Comparison of ENCODE assay signal across 14 cellular contexts in the genomic region with DNA sequence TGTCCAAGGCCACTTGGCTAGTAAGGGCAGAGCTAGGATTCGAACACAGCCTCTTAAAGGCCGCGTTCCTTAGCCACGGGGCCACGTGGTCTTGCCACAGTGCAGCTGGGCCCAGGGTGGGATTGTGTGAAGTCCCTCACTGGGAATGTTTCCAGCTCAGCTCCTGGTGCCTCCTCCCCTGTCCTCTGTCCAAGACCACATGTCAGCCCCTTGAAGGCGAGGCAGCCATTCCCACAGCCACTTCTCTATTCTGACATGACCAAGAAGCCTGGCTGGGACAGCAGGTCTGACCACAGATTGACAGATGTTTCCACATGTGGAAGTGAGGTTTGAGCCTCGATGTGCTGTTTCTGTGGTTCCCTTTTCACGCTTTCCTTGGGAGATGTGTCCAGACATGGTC. TPM values are rescaled to one million over a fixed set of nuclear protein-coding genes. Genes with fewer than 3 reads are reported as not detected.
DNase-seq lines count a peak whose midpoint lies in the region; ATAC-seq and TF ChIP-seq lines count a peak whose summit lies in the region.
"Had no signal": no experiment of that assay in that cellular context is flagged by ENCODE, and none has a peak within 500 bp of the region (broad histone marks: within the 10 kb centered on the region; RNA-seq: fewer than 3 reads in every experiment).

No MANE protein-coding gene starts in this region.

- DNase-seq in G401 (ENCODE audit: low spot score) (peak; percentile 2), NOMO-1 treated with DMSO at 0.1 percent for 48 hours (lab: John Stamatoyannopoulos, UW; ENCODE audit: unreplicated experiment) (peak; percentile 89), colonic mucosa (peak; percentile 20), sciatic nerve (ENCODE audit: low spot score) (no peak), NCI-H1417 (lab: John Stamatoyannopoulos, UW) (no peak), H9 (no peak)
- DNase-seq: activated naive CD4-positive, alpha-beta T cell treated with anti-CD3 and anti-CD28 coated beads, Interleukin-2, amount 10 ng/mL, durations not matched to agents 7 days and 5 days; CD8-positive, alpha-beta memory T cell; NCI-H748 treated with DMSO at 0.1 percent for 48 hours; SHP77 treated with DMSO at 0.1 percent for 48 hours had no signal

- H2AFZ ChIP-seq in H9 (ENCODE audit: low read length) = no peak overlapping the region

- no peaks in the 10 kb centered on the region for H3K36me3 ChIP-seq in colonic mucosa
- H3K36me3 ChIP-seq: prostate gland had no signal

- H3K27me3 ChIP-seq in colonic mucosa (no peaks in the 10 kb centered on the region), H9 (ENCODE audit: insufficient read depth, low read length) (no peaks in the 10 kb centered on the region)

- peaks cover 11 to 12% of the 10 kb centered on the region in 2 experiments for H3K4me1 Mint-ChIP-seq in H9

- peaks cover 2% of the 10 kb centered on the region for H3K27me3 Mint-ChIP-seq in H9 (ENCODE audit: low read depth)

- H3K79me2 ChIP-seq in H9 (ENCODE audit: insufficient read depth, low read length) = no peaks in the 10 kb centered on the region

- TF ChIP-seq CTCF in colonic mucosa (IDR thresholded peaks at IDR 0.05) = no peak
- TF ChIP-seq CTCF in H9 (conservative IDR thresholded peaks at IDR 0.05) = no peak

- no peak overlapping the region for H3K4ac ChIP-seq in H9 (ENCODE audit: low read depth, low read length)

- H3K18ac ChIP-seq in H9 (ENCODE audit: insufficient read length, low read depth, low read length) = no peak overlapping the region

- intact Hi-C loops in colonic mucosa (cut with DNase I) (no loop called here), sciatic nerve (cut with DNase I) (no loop called here)

- no peaks in the 10 kb centered on the region for H3K36me3 Mint-ChIP-seq in H9 (ENCODE audit: insufficient read depth in 1 of 3, low read depth in 3 of 3)
- H3K36me3 Mint-ChIP-seq: activated naive CD4-positive, alpha-beta T cell treated with anti-CD3 and anti-CD28 coated beads, Interleukin-2, amount 10 ng/mL, durations not matched to agents 7 days and 5 days; CD8-positive, alpha-beta memory T cell had no signal

- no peak overlapping the region for H2BK5ac ChIP-seq in H9 (ENCODE audit: insufficient read length, low read length)

- H3K9me3 ChIP-seq in colonic mucosa (no peaks in the 10 kb centered on the region), H9 (ENCODE audit: control insufficient read depth, low read depth, low read length) (no peaks in the 10 kb centered on the region)
- H3K9me3 ChIP-seq: prostate gland had no signal

- no peak overlapping the region for H3K23ac ChIP-seq in H9 (ENCODE audit: insufficient read length, low read depth, low read length)

- no peaks in the 10 kb centered on the region for H4K20me1 ChIP-seq in H9 (ENCODE audit: control insufficient read depth, insufficient read depth, insufficient read length)

- no peak overlapping the region for H3K14ac ChIP-seq in H9 (ENCODE audit: insufficient read depth, low read length)

- no peak overlapping the region for H3K27ac ChIP-seq in colonic mucosa
- H3K27ac ChIP-seq in H9 (ENCODE audit: insufficient read length, low read depth, low read length) = no peak overlapping the region
- H3K27ac ChIP-seq: prostate gland had no signal

- no peak overlapping the region for H3K4me3 ChIP-seq in colonic mucosa
- H3K4me3 ChIP-seq: prostate gland had no signal

- no peaks in the 10 kb centered on the region; a peak in 1 of 5 replicates for H3K9me3 Mint-ChIP-seq in H9
- H3K9me3 Mint-ChIP-seq: activated naive CD4-positive, alpha-beta T cell treated with anti-CD3 and anti-CD28 coated beads, Interleukin-2, amount 10 ng/mL, durations not matched to agents 7 days and 5 days; CD8-positive, alpha-beta memory T cell had no signal

- no peaks in the 10 kb centered on the region for H3K4me1 ChIP-seq in colonic mucosa
- H3K4me1 ChIP-seq in H9 (ENCODE audit: insufficient read depth, low read length) = no peaks in the 10 kb centered on the region
- H3K4me1 ChIP-seq: prostate gland had no signal

- H4K8ac ChIP-seq in H9 (replicated peaks; ENCODE audit: insufficient read length, low read depth, low read length) = no peak overlapping the region

- no peak overlapping the region for H2BK12ac ChIP-seq in H9 (ENCODE audit: insufficient read length, low read depth, low read length)

- H3K56ac ChIP-seq in H9 (ENCODE audit: insufficient read length, low read depth, low read length) = no peak overlapping the region

- H4K91ac ChIP-seq in H9 (ENCODE audit: insufficient read length, low read depth, low read length) = no peak overlapping the region

- H3K4me2 ChIP-seq in H9 (ENCODE audit: insufficient read depth, insufficient read length, low read length) = no peak overlapping the region

- WGBS in H9 (ENCODE audit: extremely low coverage, insufficient read length, low lambda C conversion rate) = no CpG with 5 or more reads among the region's 8 CpGs

- in situ Hi-C loops in G401 (cut with HindIII; ENCODE audit: low sequenced_read_pairs) = no loop called here

- no peaks in the 10 kb centered on the region for H3K23me2 ChIP-seq in H9 (ENCODE audit: insufficient read length, low read depth, low read length, poor library complexity, severe bottlenecking)

- H3K27ac Mint-ChIP-seq in H9 = no peak overlapping the region
- H3K27ac Mint-ChIP-seq: activated naive CD4-positive, alpha-beta T cell treated with anti-CD3 and anti-CD28 coated beads, Interleukin-2, amount 10 ng/mL, durations not matched to agents 7 days and 5 days had no signal

- no peak overlapping the region for H2BK120ac ChIP-seq in H9 (ENCODE audit: low read depth, low read length, poor library complexity, severe bottlenecking)

- H2BK20ac ChIP-seq in H9 (ENCODE audit: low read depth, low read length, poor library complexity, severe bottlenecking) = no peak overlapping the region

- no peak overlapping the region for H4K5ac ChIP-seq in H9 (ENCODE audit: insufficient read length, low read depth, low read length)

- H2BK15ac ChIP-seq in H9 (ENCODE audit: low read depth, low read length) = no peak overlapping the region

- no peak overlapping the region for H3K4me3 Mint-ChIP-seq in H9
- H3K4me3 Mint-ChIP-seq: activated naive CD4-positive, alpha-beta T cell treated with anti-CD3 and anti-CD28 coated beads, Interleukin-2, amount 10 ng/mL, durations not matched to agents 7 days and 5 days; CD8-positive, alpha-beta memory T cell had no signal

- H2AK5ac ChIP-seq in H9 (ENCODE audit: insufficient read length, low read length) = no peak overlapping the region

- no peak overlapping the region for H3T11ph ChIP-seq in H9 (ENCODE audit: low read length)

- no peak overlapping the region for H3K9ac ChIP-seq in colonic mucosa (ENCODE audit: low read depth in 2 of 2, low read length in 2 of 2)
- H3K9ac ChIP-seq in H9 (ENCODE audit: extremely low read depth, insufficient read length, low read length) = no peak overlapping the region

- no peaks in the 10 kb centered on the region for H3K79me1 ChIP-seq in H9 (ENCODE audit: insufficient read depth, low read depth, low read length, poor library complexity, severe bottlenecking)

- ATAC-seq in sciatic nerve = peak; percentile 76
- ATAC-seq in HG03439 (IDR thresholded peaks at IDR 0.05; ENCODE audit: unreplicated experiment) = no peak
- no peak for ATAC-seq in esophagus mucosa

RNA-seq across cellular contexts. Expression of a gene that starts 57.6 kb away (rescaled TPM):
- total RNA-seq in G401 (2014; rRNA removed; shearing (Covaris generic)) = 0.17 TPM in 1 of 2 replicates, not detected in the other
- 1 to 10 TPM; 1.6 to 3.2 TPM for total RNA-seq in colonic mucosa
- 2.0 TPM for total RNA-seq in sciatic nerve
- total RNA-seq in H9 (2021) = 0.33 and 0.35 TPM in 2 replicates
- total RNA-seq in esophagus mucosa = 1.6 TPM
- total RNA-seq: fibroblast of villous mesenchyme had no signal

Comparison
In these comparisons a context has a peak if more than half of its experiments do, and no peak if none do; other contexts are left out.
1. DNase-seq: peak in G401 (single experiment), NOMO-1 treated with DMSO at 0.1 percent for 48 hours (single experiment) and colonic mucosa (single experiment); none in sciatic nerve (single experiment), NCI-H1417 (0 of 3) and H9 (single experiment).